1 cellular context compared by ENCODE assay signal in genomic region chr1:84956097-84956496, GRCh38.
TF ChIP-seq lines count a peak whose summit lies in the region.

No MANE protein-coding gene starts in this region.

TF ChIP-seq in WTC11, 78 proteins besides CTCF, POLR2A, EP300 and RAD21 (continued from another document):
- TF ChIP-seq USF1 (CRISPR knock-in tag; IDR thresholded peaks at IDR 0.05) (no peak), E2F4 (CRISPR knock-in tag; IDR thresholded peaks at IDR 0.05; ENCODE audit: borderline replicate concordance, low read depth) (no peak), CREM (CRISPR knock-in tag; IDR thresholded peaks at IDR 0.05) (no peak), RORB (CRISPR knock-in tag; IDR thresholded peaks at IDR 0.05) (no peak), HMGA2 (CRISPR knock-in tag; IDR thresholded peaks at IDR 0.05) (no peak), ZNF281 (CRISPR knock-in tag; IDR thresholded peaks at IDR 0.05) (no peak)
